Comparison of ENCODE assay signal across 23 cellular contexts in the genomic region with DNA sequence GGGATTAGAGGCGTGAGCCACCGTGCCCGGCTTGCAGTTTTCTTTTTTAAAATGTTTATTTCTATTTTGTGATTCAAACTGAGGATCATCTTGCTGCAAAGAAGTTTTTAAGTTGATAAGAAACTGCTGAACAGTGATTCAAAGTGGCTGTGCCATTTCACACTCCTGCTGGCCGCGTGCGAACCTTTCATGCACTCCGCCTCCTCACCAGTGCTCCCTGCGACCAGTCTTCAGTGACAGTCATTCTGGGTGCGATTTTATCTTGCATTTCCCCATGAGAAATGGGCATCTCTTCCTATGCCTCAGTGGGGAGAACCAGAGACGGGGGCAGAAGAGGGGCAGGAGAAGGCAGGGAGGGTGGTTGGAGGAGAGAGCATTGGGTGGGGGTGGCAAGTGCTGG. TPM values are rescaled to one million over a fixed set of nuclear protein-coding genes. Genes with fewer than 3 reads are reported as not detected.
A peak's percentile ranks its signal among the peaks of the same experiment; 100 is the strongest.
DNase-seq lines count a peak whose midpoint lies in the region; ATAC-seq, FAIRE-seq and TF ChIP-seq lines count a peak whose summit lies in the region.
"Had no signal": no experiment of that assay in that cellular context is flagged by ENCODE, and none has a peak within 500 bp of the region (broad histone marks: within the 10 kb centered on the region; RNA-seq: fewer than 3 reads in every experiment).

No MANE protein-coding gene starts in this region.

- TF ChIP-seq RAD21 in HepG2 (CRISPR knock-in tag; IDR thresholded peaks at IDR 0.05): no peak

- no peak overlapping the region for H2AFZ ChIP-seq in HepG2 (ENCODE audit: low read length)

- H3K4me1 ChIP-seq in HepG2 (ENCODE audit: insufficient read depth, low read length) (peaks cover 26% of the 10 kb centered on the region), right lobe of liver (no peaks in the 10 kb centered on the region)
- H3K4me1 ChIP-seq: A549, Caco-2 had no signal

- H3K27ac Mint-ChIP-seq in activated CD4-positive, alpha-beta T cell treated with anti-CD3 and anti-CD28 coated beads for 36 hours: no peak overlapping the region
- peak overlapping the region; percentile 25 for H3K27ac Mint-ChIP-seq in central memory CD8-positive, alpha-beta T cell (ENCODE audit: low read depth)
- H3K27ac Mint-ChIP-seq: B cell; CD4-positive, alpha-beta T cell; CD8-positive, alpha-beta T cell had no signal

- no peaks in the 10 kb centered on the region for H3K79me2 ChIP-seq in HepG2 (ENCODE audit: insufficient read depth, low read length)

- CTCF ChIA-PET in activated CD4-positive, alpha-beta T cell treated with anti-CD3 and anti-CD28 coated beads for 36 hours (lab: Charles Lee): no interaction called here
- CTCF ChIA-PET in HepG2 (lab: Yijun Ruan, JAX; ENCODE audit: low intra/inter-chr PET ratio, low total read pairs): no interaction called here

- H3K27me3 Mint-ChIP-seq in activated CD4-positive, alpha-beta T cell treated with anti-CD3 and anti-CD28 coated beads for 36 hours: no peaks in the 10 kb centered on the region
- no peaks in the 10 kb centered on the region for H3K27me3 Mint-ChIP-seq in central memory CD8-positive, alpha-beta T cell
- H3K27me3 Mint-ChIP-seq: B cell; CD4-positive, alpha-beta T cell had no signal

- H4K20me1 ChIP-seq in HepG2 (ENCODE audit: insufficient read depth, low read length): no peaks in the 10 kb centered on the region

- peaks cover 17% of the 10 kb centered on the region for H3K4me1 Mint-ChIP-seq in activated CD4-positive, alpha-beta T cell treated with anti-CD3 and anti-CD28 coated beads for 36 hours
- peaks cover 10% of the 10 kb centered on the region for H3K4me1 Mint-ChIP-seq in central memory CD8-positive, alpha-beta T cell
- H3K4me1 Mint-ChIP-seq: B cell had no signal

- no peak overlapping the region for H3K4me3 Mint-ChIP-seq in activated CD4-positive, alpha-beta T cell treated with anti-CD3 and anti-CD28 coated beads for 36 hours
- H3K4me3 Mint-ChIP-seq in central memory CD8-positive, alpha-beta T cell: no peak overlapping the region
- H3K4me3 Mint-ChIP-seq: B cell; CD4-positive, alpha-beta T cell; CD8-positive, alpha-beta T cell had no signal

- TF ChIP-seq CTCF in HepG2 (CRISPR knock-in tag; IDR thresholded peaks at IDR 0.05) (no peak), right lobe of liver (IDR thresholded peaks at IDR 0.05) (no peak)

- ATAC-seq in activated CD4-positive, alpha-beta T cell treated with anti-CD3 and anti-CD28 coated beads for 36 hours: no peak
- ATAC-seq in HepG2: no peak
- ATAC-seq in right lobe of liver: no peak
- no peak for ATAC-seq in central memory CD8-positive, alpha-beta T cell (replicated peaks; ENCODE audit: extremely low read depth, poor library complexity, severe bottlenecking)
- ATAC-seq: A549; CD8-positive, alpha-beta T cell; GM12878 had no signal

- no peaks in the 10 kb centered on the region for H3K36me3 Mint-ChIP-seq in activated CD4-positive, alpha-beta T cell treated with anti-CD3 and anti-CD28 coated beads for 36 hours (ENCODE audit: low read depth)
- no peaks in the 10 kb centered on the region for H3K36me3 Mint-ChIP-seq in central memory CD8-positive, alpha-beta T cell (ENCODE audit: insufficient read depth)
- H3K36me3 Mint-ChIP-seq: CD8-positive, alpha-beta T cell had no signal

- H3K27ac ChIP-seq in HepG2 (ENCODE audit: extremely low read length, insufficient read depth, low read length) (no peak overlapping the region), right lobe of liver (no peak overlapping the region)
- H3K27ac ChIP-seq: 22Rv1; A549; BLaER1 treated with 17β-estradiol and CSF1 and Interleukin-3, amounts not matched to agents 10 nM and 100 nM; C4-2B had no signal

- in situ Hi-C loops in HepG2 (cut with HindIII; ENCODE audit: extremely low pct_ligation_motif_present, low pct_unique_long_range_greater_than_20kb): no loop called here

- H3K9me3 ChIP-seq in HepG2 (ENCODE audit: low read length) (no peaks in the 10 kb centered on the region), right lobe of liver (no peaks in the 10 kb centered on the region)
- H3K9me3 ChIP-seq: A549, Caco-2 had no signal

- no peak for FAIRE-seq in HepG2 (lab: Jason Lieb, UNC)
- FAIRE-seq: A549, D721Med, GM12878, GM12892, GM18507 had no signal

- H3K9me3 Mint-ChIP-seq in activated CD4-positive, alpha-beta T cell treated with anti-CD3 and anti-CD28 coated beads for 36 hours (ENCODE audit: low read depth): no peaks in the 10 kb centered on the region
- no peaks in the 10 kb centered on the region for H3K9me3 Mint-ChIP-seq in central memory CD8-positive, alpha-beta T cell
- H3K9me3 Mint-ChIP-seq: CD4-positive, alpha-beta T cell; CD8-positive, alpha-beta T cell had no signal

- BruUV-seq in HepG2 (replicated peaks; lab: Mats Ljungman, UMichigan): no TSS peak

- H3K27me3 ChIP-seq in HepG2 (ENCODE audit: control insufficient read depth in 1 of 2, insufficient read depth in 2 of 2, low read length in 2 of 2): no peaks in the 10 kb centered on the region
- no peaks in the 10 kb centered on the region for H3K27me3 ChIP-seq in right lobe of liver

- H3K4me2 ChIP-seq in HepG2 (ENCODE audit: low read depth, low read length): no peak overlapping the region
- H3K4me2 ChIP-seq: A549; BLaER1 treated with 17β-estradiol and CSF1 and Interleukin-3, amounts not matched to agents 10 nM and 100 nM had no signal

- H3K4me3 ChIP-seq in HepG2 (replicated peaks in 1 of 3; ENCODE audit: insufficient read depth in 1 of 3, low read depth in 2 of 3, low read length in 3 of 3) (no peak overlapping the region), right lobe of liver (no peak overlapping the region)
- H3K4me3 ChIP-seq: A549; BLaER1 treated with 17β-estradiol and CSF1 and Interleukin-3, amounts not matched to agents 10 nM and 100 nM; GM12878 had no signal

- intact Hi-C loops in activated CD4-positive, alpha-beta T cell treated with anti-CD3 and anti-CD28 coated beads for 36 hours (cut with DNase I, micrococcal nuclease): no loop called here
- intact Hi-C loops in HepG2 (cut with micrococcal nuclease; ENCODE audit: unreplicated experiment): no loop called here
- intact Hi-C loops in right lobe of liver (cut with DNase I): no loop called here

- TF ChIP-seq POLR2A in HepG2 (IDR thresholded peaks at IDR 0.05; ENCODE audit: insufficient read depth in 1 of 2, low read depth in 2 of 2, low read length in 2 of 2): no peak
- TF ChIP-seq POLR2A in right lobe of liver (IDR thresholded peaks at IDR 0.05): no peak

- WGBS in HepG2 (ENCODE audit: low lambda C conversion rate): 78% methylated on average over 10 of the region's 10 CpGs
- WGBS in right lobe of liver (ENCODE audit: insufficient coverage, low coverage, low lambda C conversion rate, missing lambda C conversion rate): 75% methylated on average over 10 of the region's 10 CpGs

- peak; percentile 25 for DNase-seq in activated CD4-positive, alpha-beta T cell treated with anti-CD3 and anti-CD28 coated beads for 36 hours
- DNase-seq in activated CD4-positive, alpha-beta T cell treated with anti-CD3 and anti-CD28 coated beads, Interleukin-2, amount 50 U/mL, for 1 hour: no peak
- DNase-seq in HepG2 (ENCODE audit: low spot score) (no peak), right lobe of liver (no peak), HUDEP-2 (lab: John Stamatoyannopoulos, UW; ENCODE audit: unreplicated experiment in 76 of 76) (no peak), EL (no peak)
- DNase-seq in central memory CD8-positive, alpha-beta T cell (ENCODE audit: low spot score in 2 of 2): no peak
- DNase-seq: AML-193; Caco-2; Calu3; CD4-positive, alpha-beta T cell; CD8-positive, alpha-beta T cell; DMS79 treated with DMSO at 0.1 percent for 48 hours; GDM1 had no signal

- H3K36me3 ChIP-seq in HepG2 (replicated peaks in 1 of 2; ENCODE audit: control insufficient read depth in 1 of 2, insufficient read depth in 2 of 2, low read length in 2 of 2): no peaks in the 10 kb centered on the region
- no peaks in the 10 kb centered on the region for H3K36me3 ChIP-seq in right lobe of liver
- H3K36me3 ChIP-seq: BLaER1 treated with 17β-estradiol and CSF1 and Interleukin-3, amounts not matched to agents 10 nM and 100 nM had no signal

- TF ChIP-seq EP300 in HepG2 (IDR thresholded peaks at IDR 0.05; ENCODE audit: low read depth in 2 of 2, low read length in 2 of 2) (no peak), HepG2 (CRISPR knock-in tag; IDR thresholded peaks at IDR 0.05; ENCODE audit: borderline replicate concordance) (no peak)

- H3K9ac ChIP-seq in HepG2 (ENCODE audit: insufficient read depth, low read depth, low read length): no peak overlapping the region
- H3K9ac ChIP-seq: BLaER1 treated with 17β-estradiol and CSF1 and Interleukin-3, amounts not matched to agents 10 nM and 100 nM had no signal

- POLR2A ChIA-PET in activated CD4-positive, alpha-beta T cell treated with anti-CD3 and anti-CD28 coated beads for 36 hours (lab: Charles Lee): no interaction called here
- POLR2A ChIA-PET in HepG2 (lab: Yijun Ruan, JAX): no interaction called here

RNA-seq across cellular contexts. Expression of a gene that starts 21.4 kb away (rescaled TPM):
- total RNA-seq in activated CD4-positive, alpha-beta T cell treated with anti-CD3 and anti-CD28 coated beads for 36 hours: 1 to 10 TPM; 4.4 to 5.4 TPM
- total RNA-seq in HepG2 (2016; rRNA removed; fragmentation: Illumina TruSeq; extraction: Trizol) (1.7 and 2.2 TPM in 2 replicates), right lobe of liver (10 to 100 TPM in 1 of 6 experiments, 1 to 10 TPM in 5; 3.8 to 10.3 (median 5.9) TPM)
- 0.40 and 0.53 TPM in 2 replicates for total RNA-seq in HepG2 (2016; cell fraction: cytosol; rRNA removed; fragmentation: Illumina TruSeq; extraction: Trizol; ENCODE audit: low read depth)
- 2.0 and 3.2 TPM in 2 replicates for total RNA-seq in HepG2 (2016; cell fraction: insoluble cytoplasmic fraction; rRNA removed; fragmentation: Illumina TruSeq; extraction: Trizol)
- 1.1 and 1.3 TPM in 2 replicates for total RNA-seq in HepG2 (2016; cell fraction: membrane; rRNA removed; fragmentation: Illumina TruSeq; extraction: Trizol)
- total RNA-seq in HepG2 (2016; cell fraction: nucleus; rRNA removed; fragmentation: Illumina TruSeq; extraction: Trizol): 2.5 and 3.6 TPM in 2 replicates
- polyA plus RNA-seq in HepG2 (2011; rRNA removed): 6.2 and 6.7 TPM in 2 replicates
- 7.0 and 11.0 TPM in 2 replicates for polyA plus RNA-seq in HepG2 (2011; cell fraction: cytosol; rRNA removed)
- 4.7 and 4.8 TPM in 2 replicates for polyA plus RNA-seq in HepG2 (2011; cell fraction: nucleus; rRNA removed)
- 5.0 and 5.4 TPM in 2 replicates for polyA plus RNA-seq in HepG2 (2012)
- 0.63 and 0.91 TPM in 2 replicates for polyA plus RNA-seq in HepG2 (2016; cell fraction: cytosol; fragmentation: Illumina TruSeq; extraction: Trizol; ENCODE audit: low read depth)
- polyA plus RNA-seq in HepG2 (2016; cell fraction: insoluble cytoplasmic fraction; fragmentation: Illumina TruSeq; extraction: Trizol; ENCODE audit: low read depth): 1.3 and 2.0 TPM in 2 replicates
- polyA plus RNA-seq in HepG2 (2016; cell fraction: membrane; fragmentation: Illumina TruSeq; extraction: Trizol; ENCODE audit: low read depth): 0.69 and 1.2 TPM in 2 replicates
- 3.0 and 3.8 TPM in 2 replicates for polyA plus RNA-seq in HepG2 (2016; cell fraction: nucleus; fragmentation: Illumina TruSeq; extraction: Trizol; ENCODE audit: insufficient read depth, low read depth)
- polyA minus RNA-seq in HepG2 (2011; rRNA and poly(A)+ RNA removed; ENCODE audit: low replicate concordance): 9.2 and 13.1 TPM in 2 replicates
- polyA minus RNA-seq in HepG2 (2011; cell fraction: cytosol; rRNA and poly(A)+ RNA removed): 3.5 and 3.7 TPM in 2 replicates
- polyA minus RNA-seq in HepG2 (2011; cell fraction: nucleus; rRNA and poly(A)+ RNA removed): 1.4 and 3.5 TPM in 2 replicates

RNA-seq across cellular contexts. Expression of a gene that starts 22.4 kb away (rescaled TPM):
- 100 to 1,000 TPM in 1 of 2 experiments, 10 to 100 TPM in 1; 99.5 to 147 TPM for total RNA-seq in activated CD4-positive, alpha-beta T cell treated with anti-CD3 and anti-CD28 coated beads for 36 hours
- total RNA-seq in HepG2 (2016; rRNA removed; fragmentation: Illumina TruSeq; extraction: Trizol): 17.8 and 24.0 TPM in 2 replicates
- 3.1 and 3.2 TPM in 2 replicates for total RNA-seq in HepG2 (2016; cell fraction: cytosol; rRNA removed; fragmentation: Illumina TruSeq; extraction: Trizol; ENCODE audit: low read depth)
- total RNA-seq in HepG2 (2016; cell fraction: insoluble cytoplasmic fraction; rRNA removed; fragmentation: Illumina TruSeq; extraction: Trizol): 18.3 and 20.3 TPM in 2 replicates
- total RNA-seq in HepG2 (2016; cell fraction: membrane; rRNA removed; fragmentation: Illumina TruSeq; extraction: Trizol): 11.9 and 12.8 TPM in 2 replicates
- total RNA-seq in HepG2 (2016; cell fraction: nucleus; rRNA removed; fragmentation: Illumina TruSeq; extraction: Trizol): 17.9 and 21.9 TPM in 2 replicates
- polyA plus RNA-seq in HepG2 (2011; rRNA removed): 5.8 TPM in 2 replicates
- 4.6 and 5.7 TPM in 2 replicates for polyA plus RNA-seq in HepG2 (2011; cell fraction: cytosol; rRNA removed)
- 27.7 and 34.4 TPM in 2 replicates for polyA plus RNA-seq in HepG2 (2011; cell fraction: nucleus; rRNA removed)
- polyA plus RNA-seq in HepG2 (2012): 18.3 and 21.2 TPM in 2 replicates
- 2.2 and 2.6 TPM in 2 replicates for polyA plus RNA-seq in HepG2 (2016; cell fraction: cytosol; fragmentation: Illumina TruSeq; extraction: Trizol; ENCODE audit: low read depth)
- polyA plus RNA-seq in HepG2 (2016; cell fraction: insoluble cytoplasmic fraction; fragmentation: Illumina TruSeq; extraction: Trizol; ENCODE audit: low read depth): 32.5 and 46.4 TPM in 2 replicates
- polyA plus RNA-seq in HepG2 (2016; cell fraction: membrane; fragmentation: Illumina TruSeq; extraction: Trizol; ENCODE audit: low read depth): 7.0 and 9.4 TPM in 2 replicates
- polyA plus RNA-seq in HepG2 (2016; cell fraction: nucleus; fragmentation: Illumina TruSeq; extraction: Trizol; ENCODE audit: insufficient read depth, low read depth): 60.1 and 68.4 TPM in 2 replicates
- polyA minus RNA-seq in HepG2 (2011; rRNA and poly(A)+ RNA removed; ENCODE audit: low replicate concordance): 16.9 and 25.4 TPM in 2 replicates
- 17.9 and 19.6 TPM in 2 replicates for polyA minus RNA-seq in HepG2 (2011; cell fraction: cytosol; rRNA and poly(A)+ RNA removed)
- 10.3 and 14.4 TPM in 2 replicates for polyA minus RNA-seq in HepG2 (2011; cell fraction: nucleus; rRNA and poly(A)+ RNA removed)
- 10 to 100 TPM; 15.2 to 32.5 (median 19.7) TPM for total RNA-seq in right lobe of liver

RNA-seq across cellular contexts. Expression of a gene that starts 25.7 kb away (rescaled TPM):
- 10 to 100 TPM; 84.3 to 93.6 TPM for total RNA-seq in activated CD4-positive, alpha-beta T cell treated with anti-CD3 and anti-CD28 coated beads for 36 hours
- total RNA-seq in HepG2 (2016; rRNA removed; fragmentation: Illumina TruSeq; extraction: Trizol): 69.8 and 77.3 TPM in 2 replicates
- 104 and 121 TPM in 2 replicates for total RNA-seq in HepG2 (2016; cell fraction: cytosol; rRNA removed; fragmentation: Illumina TruSeq; extraction: Trizol; ENCODE audit: low read depth)
- total RNA-seq in HepG2 (2016; cell fraction: insoluble cytoplasmic fraction; rRNA removed; fragmentation: Illumina TruSeq; extraction: Trizol): 57.7 and 81.1 TPM in 2 replicates
- total RNA-seq in HepG2 (2016; cell fraction: membrane; rRNA removed; fragmentation: Illumina TruSeq; extraction: Trizol): 244 and 255 TPM in 2 replicates
- total RNA-seq in HepG2 (2016; cell fraction: nucleus; rRNA removed; fragmentation: Illumina TruSeq; extraction: Trizol): 35.1 and 36.4 TPM in 2 replicates
- 57.7 and 83.5 TPM in 2 replicates for polyA plus RNA-seq in HepG2 (2011; rRNA removed)
- polyA plus RNA-seq in HepG2 (2011; cell fraction: cytosol; rRNA removed): 47.6 and 67.3 TPM in 2 replicates
- polyA plus RNA-seq in HepG2 (2011; cell fraction: nucleus; rRNA removed): 59.5 and 63.5 TPM in 2 replicates
- 65.5 and 87.1 TPM in 2 replicates for polyA plus RNA-seq in HepG2 (2012)
- polyA plus RNA-seq in HepG2 (2016; cell fraction: cytosol; fragmentation: Illumina TruSeq; extraction: Trizol; ENCODE audit: low read depth): 148 and 150 TPM in 2 replicates
- 80.3 and 99.3 TPM in 2 replicates for polyA plus RNA-seq in HepG2 (2016; cell fraction: insoluble cytoplasmic fraction; fragmentation: Illumina TruSeq; extraction: Trizol; ENCODE audit: low read depth)
- 244 and 277 TPM in 2 replicates for polyA plus RNA-seq in HepG2 (2016; cell fraction: membrane; fragmentation: Illumina TruSeq; extraction: Trizol; ENCODE audit: low read depth)
- polyA plus RNA-seq in HepG2 (2016; cell fraction: nucleus; fragmentation: Illumina TruSeq; extraction: Trizol; ENCODE audit: insufficient read depth, low read depth): 93.5 and 94.6 TPM in 2 replicates
- 195 and 354 TPM in 2 replicates for polyA minus RNA-seq in HepG2 (2011; rRNA and poly(A)+ RNA removed; ENCODE audit: low replicate concordance)
- polyA minus RNA-seq in HepG2 (2011; cell fraction: cytosol; rRNA and poly(A)+ RNA removed): 79.8 and 83.1 TPM in 2 replicates
- polyA minus RNA-seq in HepG2 (2011; cell fraction: nucleus; rRNA and poly(A)+ RNA removed): 16.6 and 21.8 TPM in 2 replicates
- total RNA-seq in right lobe of liver: 10 to 100 TPM; 27.4 to 77.7 (median 41.4) TPM

RNA-seq across cellular contexts. Expression of a gene that starts 49.5 kb away (rescaled TPM):
- total RNA-seq in activated CD4-positive, alpha-beta T cell treated with anti-CD3 and anti-CD28 coated beads for 36 hours: 1 to 10 TPM; 6.0 to 8.1 TPM
- total RNA-seq in HepG2 (2016; rRNA removed; fragmentation: Illumina TruSeq; extraction: Trizol) (0.77 and 1.4 TPM in 2 replicates), right lobe of liver (1 to 10 TPM; 2.2 to 9.1 (median 5.2) TPM)
- not detected in 2 replicates for total RNA-seq in HepG2 (2016; cell fraction: cytosol; rRNA removed; fragmentation: Illumina TruSeq; extraction: Trizol; ENCODE audit: low read depth)
- 0.48 and 1.3 TPM in 2 replicates for total RNA-seq in HepG2 (2016; cell fraction: insoluble cytoplasmic fraction; rRNA removed; fragmentation: Illumina TruSeq; extraction: Trizol)
- 0.31 and 0.34 TPM in 2 replicates for total RNA-seq in HepG2 (2016; cell fraction: membrane; rRNA removed; fragmentation: Illumina TruSeq; extraction: Trizol)
- total RNA-seq in HepG2 (2016; cell fraction: nucleus; rRNA removed; fragmentation: Illumina TruSeq; extraction: Trizol): 0.78 and 1.4 TPM in 2 replicates
- 2.0 and 2.6 TPM in 2 replicates for polyA plus RNA-seq in HepG2 (2011; rRNA removed)
- 2.7 and 3.2 TPM in 2 replicates for polyA plus RNA-seq in HepG2 (2011; cell fraction: cytosol; rRNA removed)
- 7.0 and 9.2 TPM in 2 replicates for polyA plus RNA-seq in HepG2 (2011; cell fraction: nucleus; rRNA removed)
- polyA plus RNA-seq in HepG2 (2012): 1.5 and 2.1 TPM in 2 replicates
- 0.29 and 0.48 TPM in 2 replicates for polyA plus RNA-seq in HepG2 (2016; cell fraction: cytosol; fragmentation: Illumina TruSeq; extraction: Trizol; ENCODE audit: low read depth)
- 0.72 and 1.8 TPM in 2 replicates for polyA plus RNA-seq in HepG2 (2016; cell fraction: insoluble cytoplasmic fraction; fragmentation: Illumina TruSeq; extraction: Trizol; ENCODE audit: low read depth)
- 0.16 and 0.45 TPM in 2 replicates for polyA plus RNA-seq in HepG2 (2016; cell fraction: membrane; fragmentation: Illumina TruSeq; extraction: Trizol; ENCODE audit: low read depth)
- polyA plus RNA-seq in HepG2 (2016; cell fraction: nucleus; fragmentation: Illumina TruSeq; extraction: Trizol; ENCODE audit: insufficient read depth, low read depth): 0.89 and 1.6 TPM in 2 replicates
- polyA minus RNA-seq in HepG2 (2011; rRNA and poly(A)+ RNA removed; ENCODE audit: low replicate concordance): 3.3 TPM in 1 of 2 replicates, not detected in the other
- 0.53 and 1.5 TPM in 2 replicates for polyA minus RNA-seq in HepG2 (2011; cell fraction: cytosol; rRNA and poly(A)+ RNA removed)
- polyA minus RNA-seq in HepG2 (2011; cell fraction: nucleus; rRNA and poly(A)+ RNA removed): 1.6 and 1.7 TPM in 2 replicates
- polyA plus RNA-seq: A549 had no signal

RNA-seq across cellular contexts. Expression of a gene that starts 59.1 kb away (rescaled TPM):
- 100 to 1,000 TPM; 108 to 115 TPM for total RNA-seq in activated CD4-positive, alpha-beta T cell treated with anti-CD3 and anti-CD28 coated beads for 36 hours
- 51.1 and 51.7 TPM in 2 replicates for total RNA-seq in HepG2 (2016; rRNA removed; fragmentation: Illumina TruSeq; extraction: Trizol)
- 55.8 and 62.5 TPM in 2 replicates for total RNA-seq in HepG2 (2016; cell fraction: cytosol; rRNA removed; fragmentation: Illumina TruSeq; extraction: Trizol; ENCODE audit: low read depth)
- 47.6 and 50.9 TPM in 2 replicates for total RNA-seq in HepG2 (2016; cell fraction: insoluble cytoplasmic fraction; rRNA removed; fragmentation: Illumina TruSeq; extraction: Trizol)
- 52.1 and 59.2 TPM in 2 replicates for total RNA-seq in HepG2 (2016; cell fraction: membrane; rRNA removed; fragmentation: Illumina TruSeq; extraction: Trizol)
- total RNA-seq in HepG2 (2016; cell fraction: nucleus; rRNA removed; fragmentation: Illumina TruSeq; extraction: Trizol): 27.3 and 30.2 TPM in 2 replicates
- polyA plus RNA-seq in HepG2 (2011; rRNA removed): 49.1 and 49.2 TPM in 2 replicates
- polyA plus RNA-seq in HepG2 (2011; cell fraction: cytosol; rRNA removed): 61.9 and 80.7 TPM in 2 replicates
- polyA plus RNA-seq in HepG2 (2011; cell fraction: nucleus; rRNA removed): 84.9 and 98.2 TPM in 2 replicates
- 45.4 and 52.3 TPM in 2 replicates for polyA plus RNA-seq in HepG2 (2012)
- 168 and 195 TPM in 2 replicates for polyA plus RNA-seq in HepG2 (2016; cell fraction: cytosol; fragmentation: Illumina TruSeq; extraction: Trizol; ENCODE audit: low read depth)
- polyA plus RNA-seq in HepG2 (2016; cell fraction: insoluble cytoplasmic fraction; fragmentation: Illumina TruSeq; extraction: Trizol; ENCODE audit: low read depth): 99.2 and 109 TPM in 2 replicates
- 92.8 and 108 TPM in 2 replicates for polyA plus RNA-seq in HepG2 (2016; cell fraction: membrane; fragmentation: Illumina TruSeq; extraction: Trizol; ENCODE audit: low read depth)
- polyA plus RNA-seq in HepG2 (2016; cell fraction: nucleus; fragmentation: Illumina TruSeq; extraction: Trizol; ENCODE audit: insufficient read depth, low read depth): 92.2 and 97.8 TPM in 2 replicates
- 30.3 and 98.8 TPM in 2 replicates for polyA minus RNA-seq in HepG2 (2011; rRNA and poly(A)+ RNA removed; ENCODE audit: low replicate concordance)
- 14.6 and 17.3 TPM in 2 replicates for polyA minus RNA-seq in HepG2 (2011; cell fraction: cytosol; rRNA and poly(A)+ RNA removed)
- polyA minus RNA-seq in HepG2 (2011; cell fraction: nucleus; rRNA and poly(A)+ RNA removed): 23.7 and 25.0 TPM in 2 replicates
- total RNA-seq in right lobe of liver: 10 to 100 TPM; 36.1 to 56.2 (median 39.7) TPM
